Comparison of ENCODE assay signal across 12 cellular contexts in the genomic region with DNA sequence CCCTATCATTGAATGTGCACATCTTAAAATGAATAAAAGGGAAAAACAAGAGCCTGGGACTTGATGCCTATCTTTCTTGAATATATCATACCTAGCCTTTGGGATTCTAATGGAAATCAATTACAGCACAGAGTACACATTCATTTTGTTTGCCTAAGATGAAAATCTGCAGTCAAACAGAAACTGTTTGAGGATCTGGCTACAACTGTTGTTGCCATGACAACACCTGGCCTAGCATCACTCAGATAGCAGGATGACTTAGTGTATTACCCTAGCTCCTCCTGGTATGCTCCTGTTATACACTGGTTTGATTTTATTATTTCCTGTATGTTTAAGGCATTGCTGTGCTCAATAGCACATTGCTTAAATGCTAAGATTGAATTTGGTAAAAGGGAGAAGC.
DNase-seq lines count a peak whose midpoint lies in the region; ATAC-seq and TF ChIP-seq lines count a peak whose summit lies in the region.
"Had no signal": no experiment of that assay in that cellular context is flagged by ENCODE, and none has a peak within 500 bp of the region (broad histone marks: within the 10 kb centered on the region; RNA-seq: fewer than 3 reads in every experiment).

No MANE protein-coding gene starts in this region.

- H3K9ac ChIP-seq in mammary epithelial cell (ENCODE audit: insufficient read depth, low read length): no peak overlapping the region
- H3K9ac ChIP-seq: BLaER1 had no signal

- H3K4me1 Mint-ChIP-seq in CD4-positive, alpha-beta T cell (ENCODE audit: low read depth): no peaks in the 10 kb centered on the region

- H3K36me3 ChIP-seq in mammary epithelial cell (ENCODE audit: insufficient read depth, low read length): no peaks in the 10 kb centered on the region
- no peaks in the 10 kb centered on the region for H3K36me3 ChIP-seq in breast epithelium
- H3K36me3 ChIP-seq: BLaER1 had no signal

- POLR2A ChIA-PET in CD4-positive, alpha-beta T cell (lab: Charles Lee): no interaction called here

- dilution Hi-C loops in mammary epithelial cell (cut with HindIII; ENCODE audit: low sequenced_read_pairs): loop anchor here (10.0 kb wide), 1 partner anchor 62 kb away; no protein-coding TSS in a partner anchor

- in situ Hi-C loops in mammary epithelial cell (cut with MboI; ENCODE audit: low sequenced_read_pairs in 2 of 2): no loop called here

- peaks cover 7% of the 10 kb centered on the region for H3K4me1 ChIP-seq in mammary epithelial cell (ENCODE audit: insufficient read depth, low read length)
- no peaks in the 10 kb centered on the region for H3K4me1 ChIP-seq in breast epithelium

- H3K27ac ChIP-seq in mammary epithelial cell (ENCODE audit: insufficient read depth, low read depth, low read length) (no peak overlapping the region), breast epithelium (no peak overlapping the region), substantia nigra (ENCODE audit: low read depth, low read length, poor library complexity, severe bottlenecking) (no peak overlapping the region)
- H3K27ac ChIP-seq in CD4-positive, alpha-beta T cell (ENCODE audit: low read depth, low read length): no peak overlapping the region
- H3K27ac ChIP-seq: BLaER1 had no signal

- H3K27me3 ChIP-seq in mammary epithelial cell (ENCODE audit: insufficient read depth, low read length) (no peaks in the 10 kb centered on the region), breast epithelium (no peaks in the 10 kb centered on the region)
- H3K27me3 ChIP-seq in CD4-positive, alpha-beta T cell (ENCODE audit: control insufficient read depth, insufficient read depth, low read length): no peaks in the 10 kb centered on the region
- H3K27me3 ChIP-seq: BLaER1 had no signal

- peak; percentile 7 for DNase-seq in mammary epithelial cell
- DNase-seq in breast epithelium (ENCODE audit: low spot score in 2 of 2): no peak
- peak; percentile 63 for DNase-seq in NCI-H69 (lab: John Stamatoyannopoulos, UW)
- DNase-seq in CD4-positive, alpha-beta T cell: no peak
- no peak for DNase-seq in NCI-H2029 (lab: John Stamatoyannopoulos, UW)
- DNase-seq in substantia nigra (lab: John Stamatoyannopoulos, UW): no peak
- no peak for DNase-seq in activated gamma-delta T cell (lab: John Stamatoyannopoulos, UW)
- DNase-seq: NCI-H524 treated with DMSO at 0.1 percent for 48 hours had no signal

- H3K9me3 ChIP-seq in mammary epithelial cell (replicated peaks; ENCODE audit: insufficient read depth, low read length) (no peaks in the 10 kb centered on the region), breast epithelium (no peaks in the 10 kb centered on the region)
- no peaks in the 10 kb centered on the region for H3K9me3 ChIP-seq in CD4-positive, alpha-beta T cell (ENCODE audit: control insufficient read depth, low read length)

- no peaks in the 10 kb centered on the region for H3K79me2 ChIP-seq in mammary epithelial cell (ENCODE audit: insufficient read depth, low read length)

- no peak overlapping the region for H2AFZ ChIP-seq in mammary epithelial cell (ENCODE audit: low read depth, low read length)
- H2AFZ ChIP-seq: GM23338 had no signal

- intact Hi-C loops in mammary epithelial cell (cut with micrococcal nuclease) (no loop called here), breast epithelium (cut with DNase I; ENCODE audit: low total_unique reads) (no loop called here)
- intact Hi-C loops in CD4-positive, alpha-beta T cell (cut with DNase I, micrococcal nuclease): no loop called here

- H4K20me1 ChIP-seq in mammary epithelial cell (ENCODE audit: insufficient read depth, low read length): no peaks in the 10 kb centered on the region
- H4K20me1 ChIP-seq: BLaER1 had no signal

- no peaks in the 10 kb centered on the region for H3K36me3 Mint-ChIP-seq in CD4-positive, alpha-beta T cell (ENCODE audit: low read depth)

- CTCF ChIA-PET in mammary epithelial cell (lab: Charles Lee; ENCODE audit: low non-redundant PET): no interaction called here
- CTCF ChIA-PET in CD4-positive, alpha-beta T cell (lab: Charles Lee): no interaction called here

- H3K4me3 Mint-ChIP-seq in CD4-positive, alpha-beta T cell: no peak overlapping the region
- H3K4me3 Mint-ChIP-seq: GM23338; stimulated activated naive CD8-positive, alpha-beta T cell treated with anti-CD3 and anti-CD28 coated beads, Interleukin-15, Interleukin-2, amounts not matched to agents 100 ng/mL and 50 ng/mL, for 24 hours had no signal

- no peak overlapping the region for H3K4me2 ChIP-seq in mammary epithelial cell (ENCODE audit: insufficient read depth, low read depth, low read length)
- H3K4me2 ChIP-seq: BLaER1, GM23338 had no signal

- TF ChIP-seq CTCF in mammary epithelial cell (conservative IDR thresholded peaks at IDR 0.05 in 1 of 2, IDR thresholded peaks at IDR 0.05 in 1 of 2; ENCODE audit: extremely low read depth in 1 of 2, insufficient read depth in 1 of 2, low read depth in 1 of 2, low read length in 2 of 2) (no peak), breast epithelium (IDR thresholded peaks at IDR 0.05) (no peak)
- TF ChIP-seq CTCF in CD4-positive, alpha-beta T cell (IDR thresholded peaks at IDR 0.05): no peak

- peaks cover 8% of the 10 kb centered on the region for H3K9me3 Mint-ChIP-seq in CD4-positive, alpha-beta T cell

- TF ChIP-seq POLR2A in breast epithelium (IDR thresholded peaks at IDR 0.05): no peak

- peak; percentile 64 for ATAC-seq in HG03139 (IDR thresholded peaks at IDR 0.05; ENCODE audit: unreplicated experiment)
- no peak for ATAC-seq in CD4-positive, alpha-beta T cell (ENCODE audit: poor library complexity)
- ATAC-seq: GM23338 had no signal

- H3K4me3 ChIP-seq in mammary epithelial cell (replicated peaks in 1 of 3; ENCODE audit: insufficient read depth in 1 of 3, low read depth in 2 of 3, low read length in 3 of 3) (no peak overlapping the region), breast epithelium (no peak overlapping the region)
- H3K4me3 ChIP-seq: BLaER1, GM23338 had no signal

- no peaks in the 10 kb centered on the region for H3K27me3 Mint-ChIP-seq in CD4-positive, alpha-beta T cell
- H3K27me3 Mint-ChIP-seq: stimulated activated naive CD8-positive, alpha-beta T cell treated with anti-CD3 and anti-CD28 coated beads, Interleukin-15, Interleukin-2, amounts not matched to agents 100 ng/mL and 50 ng/mL, for 24 hours had no signal

- H3K27ac Mint-ChIP-seq in CD4-positive, alpha-beta T cell: no peak overlapping the region
- H3K27ac Mint-ChIP-seq: GM23338; stimulated activated naive CD8-positive, alpha-beta T cell treated with anti-CD3 and anti-CD28 coated beads, Interleukin-15, Interleukin-2, amounts not matched to agents 100 ng/mL and 50 ng/mL, for 24 hours had no signal

- no TSS peak for BruUV-seq in mammary epithelial cell (replicated peaks; lab: Mats Ljungman, UMichigan)

Comparison
In these comparisons a context has a peak if more than half of its experiments do, and no peak if none do; other contexts are left out.
1. DNase-seq: peak in mammary epithelial cell (single experiment) and NCI-H69 (single experiment); none in breast epithelium (0 of 2), CD4-positive, alpha-beta T cell (0 of 10), NCI-H2029 (single experiment), substantia nigra (0 of 49) and activated gamma-delta T cell (single experiment).